Comparison of ENCODE assay signal across 8 cellular contexts in genomic region chr12:93571854-93572711, GRCh38. TPM values are rescaled to one million over a fixed set of nuclear protein-coding genes. Genes with fewer than 3 reads are reported as not detected.
DNase-seq lines count a peak whose midpoint lies in the region; ATAC-seq lines count a peak whose summit lies in the region.

A gene with protein sequence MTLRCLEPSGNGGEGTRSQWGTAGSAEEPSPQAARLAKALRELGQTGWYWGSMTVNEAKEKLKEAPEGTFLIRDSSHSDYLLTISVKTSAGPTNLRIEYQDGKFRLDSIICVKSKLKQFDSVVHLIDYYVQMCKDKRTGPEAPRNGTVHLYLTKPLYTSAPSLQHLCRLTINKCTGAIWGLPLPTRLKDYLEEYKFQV (plus strand): TSS chr12:93572675. CDS start chr12:93572898, 223 bp downstream.

- peak; percentile 13 for ATAC-seq in HG03342 (IDR thresholded peaks at IDR 0.05; ENCODE audit: unreplicated experiment)

- DNase-seq in EL = peak; percentile 61
- DNase-seq in T-helper 2 cell = peak in 3 of 5 experiments; percentile 12 to 39 (median 29)
- DNase-seq in cerebellum (ENCODE audit: low spot score) = no peak
- DNase-seq in left kidney (ENCODE audit: low read depth, low spot score) = peak; percentile 76
- DNase-seq in stimulated activated CD4-positive, alpha-beta T cell treated with anti-CD3 and anti-CD28 coated beads, Interleukin-4, amount 100 ng/mL, for 24 hours = peak; percentile 21
- DNase-seq in DMS153 treated with DMSO at 0.1 percent for 48 hours (lab: John Stamatoyannopoulos, UW; ENCODE audit: unreplicated experiment) = no peak
- DNase-seq in KG1 (lab: John Stamatoyannopoulos, UW) = no peak

RNA-seq across cellular contexts. Expression of the gene that starts here (rescaled TPM):
- total RNA-seq in cerebellum = 45.9 TPM

Comparison
In these comparisons a context has a peak if more than half of its experiments do, and no peak if none do; other contexts are left out.
1. DNase-seq: peak in EL (single experiment), T-helper 2 cell (3 of 5), left kidney (single experiment) and stimulated activated CD4-positive, alpha-beta T cell treated with anti-CD3 and anti-CD28 coated beads, Interleukin-4, amount 100 ng/mL, for 24 hours (single experiment); none in cerebellum (single experiment), DMS153 treated with DMSO at 0.1 percent for 48 hours (single experiment) and KG1 (single experiment).